In the genomic region with DNA sequence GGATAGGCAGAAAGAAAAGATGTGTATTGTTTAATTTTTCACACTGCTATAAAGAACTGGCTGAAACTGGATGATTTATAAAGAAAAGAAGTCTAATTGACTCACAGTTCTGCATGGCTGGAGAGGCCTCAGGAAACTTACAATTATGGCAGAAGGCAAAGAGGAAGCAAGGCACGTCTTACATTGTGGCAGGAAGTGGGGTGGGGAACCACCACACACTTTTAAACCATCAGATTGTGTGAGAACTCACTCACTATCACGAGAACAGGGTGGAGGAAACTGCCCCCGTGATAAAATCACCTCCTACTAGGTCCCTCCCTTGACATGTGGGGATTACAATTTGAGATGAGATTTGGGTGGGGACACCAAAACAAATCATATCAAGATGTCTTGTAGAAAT, we compare ENCODE assay signal across 1 cellular context.
TF ChIP-seq lines count a peak whose summit lies in the region.

No MANE protein-coding gene starts in this region.

TF ChIP-seq in GM12878, 131 proteins besides CTCF, POLR2A, EP300 and RAD21 (continued from another document):
- TF ChIP-seq, protein P1, sequence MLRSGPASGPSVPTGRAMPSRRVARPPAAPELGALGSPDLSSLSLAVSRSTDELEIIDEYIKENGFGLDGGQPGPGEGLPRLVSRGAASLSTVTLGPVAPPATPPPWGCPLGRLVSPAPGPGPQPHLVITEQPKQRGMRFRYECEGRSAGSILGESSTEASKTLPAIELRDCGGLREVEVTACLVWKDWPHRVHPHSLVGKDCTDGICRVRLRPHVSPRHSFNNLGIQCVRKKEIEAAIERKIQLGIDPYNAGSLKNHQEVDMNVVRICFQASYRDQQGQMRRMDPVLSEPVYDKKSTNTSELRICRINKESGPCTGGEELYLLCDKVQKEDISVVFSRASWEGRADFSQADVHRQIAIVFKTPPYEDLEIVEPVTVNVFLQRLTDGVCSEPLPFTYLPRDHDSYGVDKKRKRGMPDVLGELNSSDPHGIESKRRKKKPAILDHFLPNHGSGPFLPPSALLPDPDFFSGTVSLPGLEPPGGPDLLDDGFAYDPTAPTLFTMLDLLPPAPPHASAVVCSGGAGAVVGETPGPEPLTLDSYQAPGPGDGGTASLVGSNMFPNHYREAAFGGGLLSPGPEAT (IDR thresholded peaks at IDR 0.05; ENCODE audit: low read depth), result 0 out of 2 replicates have a peak, but pooled peaks have one; percentile 17
- 0 out of 4 replicates have a peak, but pooled peaks of 1 of the 2 experiments have one; percentile 39 for TF ChIP-seq IKZF2 (IDR thresholded peaks at IDR 0.05)
- TF ChIP-seq, protein P2, sequence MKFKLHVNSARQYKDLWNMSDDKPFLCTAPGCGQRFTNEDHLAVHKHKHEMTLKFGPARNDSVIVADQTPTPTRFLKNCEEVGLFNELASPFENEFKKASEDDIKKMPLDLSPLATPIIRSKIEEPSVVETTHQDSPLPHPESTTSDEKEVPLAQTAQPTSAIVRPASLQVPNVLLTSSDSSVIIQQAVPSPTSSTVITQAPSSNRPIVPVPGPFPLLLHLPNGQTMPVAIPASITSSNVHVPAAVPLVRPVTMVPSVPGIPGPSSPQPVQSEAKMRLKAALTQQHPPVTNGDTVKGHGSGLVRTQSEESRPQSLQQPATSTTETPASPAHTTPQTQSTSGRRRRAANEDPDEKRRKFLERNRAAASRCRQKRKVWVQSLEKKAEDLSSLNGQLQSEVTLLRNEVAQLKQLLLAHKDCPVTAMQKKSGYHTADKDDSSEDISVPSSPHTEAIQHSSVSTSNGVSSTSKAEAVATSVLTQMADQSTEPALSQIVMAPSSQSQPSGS (IDR thresholded peaks at IDR 0.05; ENCODE audit: low read length), result peak; percentile 42; the same call in 1 of the 2 replicates
- TF ChIP-seq CREM (IDR thresholded peaks at IDR 0.05; ENCODE audit: low read depth), result 0 out of 2 replicates have a peak, but pooled peaks have one; percentile 19
- TF ChIP-seq IKZF1 (conservative IDR thresholded peaks at IDR 0.05), result 0 out of 2 replicates have a peak, but pooled peaks have one; percentile 23
- TF ChIP-seq SPI1 (IDR thresholded peaks at IDR 0.05; ENCODE audit: borderline replicate concordance, insufficient read depth, low read depth, low read length), result peak; percentile 22; the same call in 1 of the 2 replicates
- TF ChIP-seq ETV6 (conservative IDR thresholded peaks at IDR 0.05 in 1 of 2, IDR thresholded peaks at IDR 0.05 in 1 of 2; ENCODE audit: borderline replicate concordance in 1 of 2, low read depth in 1 of 2), result peak in 1 of 2 experiments; percentile 68; a peak in 2 of 4 replicates
- peak; percentile 68 for TF ChIP-seq RUNX3 (IDR thresholded peaks at IDR 0.05; ENCODE audit: low read length)
- peak; percentile 65; the same call in 1 of the 2 replicates for TF ChIP-seq PAX5 (IDR thresholded peaks at IDR 0.05; ENCODE audit: borderline replicate concordance, low read depth, low read length)
